ENCODE assay signal across 1 cellular context in the genomic region with DNA sequence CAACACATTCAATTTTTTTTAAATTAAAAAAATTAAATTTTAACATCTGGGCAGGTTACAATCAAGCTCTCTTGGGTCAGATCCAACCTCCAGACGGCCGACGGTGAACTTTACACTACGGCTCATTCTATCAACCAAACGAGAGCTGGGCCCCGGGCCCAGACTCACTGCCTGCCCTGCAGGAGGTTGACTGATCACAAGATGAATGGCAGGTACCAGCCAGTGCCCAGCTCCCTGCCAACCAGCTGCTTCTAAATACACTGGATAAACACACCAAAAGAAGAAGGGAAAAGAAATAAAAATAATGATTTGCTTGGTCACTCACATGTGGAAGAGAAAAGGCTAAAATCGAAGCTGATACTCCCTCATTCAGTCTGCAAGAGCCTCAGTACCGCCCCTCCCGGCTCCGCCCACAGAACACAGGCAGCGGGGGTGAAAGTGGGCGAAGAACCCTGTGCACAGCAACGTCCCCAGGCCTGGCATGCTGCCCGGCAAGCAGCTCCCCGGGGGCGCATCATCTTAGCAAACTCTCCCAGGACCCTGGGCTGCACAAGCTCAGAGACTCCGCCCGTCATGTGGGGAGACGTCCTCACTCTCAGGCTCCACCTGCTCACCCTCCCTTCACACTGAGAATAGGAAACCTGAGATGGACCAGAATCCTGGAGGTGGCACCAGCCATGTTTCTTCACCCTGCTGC.
TF ChIP-seq lines count a peak whose summit lies in the region.

No MANE protein-coding gene starts in this region.

TF ChIP-seq in SK-N-SH treated with all-trans-retinoic acid at 6 μM for 48 hours, 23 proteins besides CTCF, POLR2A, EP300 and RAD21 (continued from another document):
- TF ChIP-seq, protein P1, sequence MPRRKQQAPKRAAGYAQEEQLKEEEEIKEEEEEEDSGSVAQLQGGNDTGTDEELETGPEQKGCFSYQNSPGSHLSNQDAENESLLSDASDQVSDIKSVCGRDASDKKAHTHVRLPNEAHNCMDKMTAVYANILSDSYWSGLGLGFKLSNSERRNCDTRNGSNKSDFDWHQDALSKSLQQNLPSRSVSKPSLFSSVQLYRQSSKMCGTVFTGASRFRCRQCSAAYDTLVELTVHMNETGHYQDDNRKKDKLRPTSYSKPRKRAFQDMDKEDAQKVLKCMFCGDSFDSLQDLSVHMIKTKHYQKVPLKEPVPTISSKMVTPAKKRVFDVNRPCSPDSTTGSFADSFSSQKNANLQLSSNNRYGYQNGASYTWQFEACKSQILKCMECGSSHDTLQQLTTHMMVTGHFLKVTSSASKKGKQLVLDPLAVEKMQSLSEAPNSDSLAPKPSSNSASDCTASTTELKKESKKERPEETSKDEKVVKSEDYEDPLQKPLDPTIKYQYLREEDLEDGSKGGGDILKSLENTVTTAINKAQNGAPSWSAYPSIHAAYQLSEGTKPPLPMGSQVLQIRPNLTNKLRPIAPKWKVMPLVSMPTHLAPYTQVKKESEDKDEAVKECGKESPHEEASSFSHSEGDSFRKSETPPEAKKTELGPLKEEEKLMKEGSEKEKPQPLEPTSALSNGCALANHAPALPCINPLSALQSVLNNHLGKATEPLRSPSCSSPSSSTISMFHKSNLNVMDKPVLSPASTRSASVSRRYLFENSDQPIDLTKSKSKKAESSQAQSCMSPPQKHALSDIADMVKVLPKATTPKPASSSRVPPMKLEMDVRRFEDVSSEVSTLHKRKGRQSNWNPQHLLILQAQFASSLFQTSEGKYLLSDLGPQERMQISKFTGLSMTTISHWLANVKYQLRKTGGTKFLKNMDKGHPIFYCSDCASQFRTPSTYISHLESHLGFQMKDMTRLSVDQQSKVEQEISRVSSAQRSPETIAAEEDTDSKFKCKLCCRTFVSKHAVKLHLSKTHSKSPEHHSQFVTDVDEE (CRISPR knock-in tag; IDR thresholded peaks at IDR 0.05), result no peak
- no peak for TF ChIP-seq OSR1 (CRISPR knock-in tag; IDR thresholded peaks at IDR 0.05)
- TF ChIP-seq CREB5 (CRISPR knock-in tag; IDR thresholded peaks at IDR 0.05; ENCODE audit: low read depth), result no peak
- TF ChIP-seq POU6F1 (CRISPR knock-in tag; IDR thresholded peaks at IDR 0.05; ENCODE audit: borderline replicate concordance, low read depth), result no peak
- TF ChIP-seq TOX (CRISPR knock-in tag; IDR thresholded peaks at IDR 0.05; ENCODE audit: borderline replicate concordance), result no peak
- TF ChIP-seq ZNF8 (CRISPR knock-in tag; IDR thresholded peaks at IDR 0.05), result no peak
- TF ChIP-seq SNAI2 (CRISPR knock-in tag; IDR thresholded peaks at IDR 0.05), result no peak
- no peak for TF ChIP-seq ARNTL (CRISPR knock-in tag; IDR thresholded peaks at IDR 0.05; ENCODE audit: borderline replicate concordance, low read depth)
- no peak for TF ChIP-seq ZFP3 (CRISPR knock-in tag; IDR thresholded peaks at IDR 0.05)
- no peak for TF ChIP-seq ISL1 (CRISPR knock-in tag; IDR thresholded peaks at IDR 0.05)
- no peak for TF ChIP-seq ZC3H10 (CRISPR knock-in tag; IDR thresholded peaks at IDR 0.05)
- TF ChIP-seq GLIS3 (CRISPR knock-in tag; IDR thresholded peaks at IDR 0.05), result no peak
- no peak for TF ChIP-seq RARB (CRISPR knock-in tag; IDR thresholded peaks at IDR 0.05)
- no peak for TF ChIP-seq CSDC2 (CRISPR knock-in tag; IDR thresholded peaks at IDR 0.05)
- TF ChIP-seq ESRRG (CRISPR knock-in tag; IDR thresholded peaks at IDR 0.05), result no peak
- TF ChIP-seq BACH2 (CRISPR knock-in tag; IDR thresholded peaks at IDR 0.05; ENCODE audit: borderline replicate concordance), result no peak
